In genomic region chr4:185540487-185541125, GRCh38 we compare ENCODE assay signal across 1 cellular context.
TF ChIP-seq lines count a peak whose summit lies in the region.

No MANE protein-coding gene starts in this region.

TF ChIP-seq in H1, 55 proteins besides CTCF, POLR2A, EP300 and RAD21:
- TF ChIP-seq POLR2AphosphoS5 (IDR thresholded peaks at IDR 0.05; ENCODE audit: low read depth, low read length) (no peak), FOSL1 (IDR thresholded peaks at IDR 0.05; ENCODE audit: insufficient read depth, low read depth, low read length) (no peak), SIRT6 (IDR thresholded peaks at IDR 0.05; ENCODE audit: low read length) (no peak), CHD7 (IDR thresholded peaks at IDR 0.05; ENCODE audit: insufficient replicate concordance, low read length) (no peak), BRCA1 (IDR thresholded peaks at IDR 0.05; ENCODE audit: low read depth, low read length) (no peak), TBP (IDR thresholded peaks at IDR 0.05; ENCODE audit: low read depth, low read length) (no peak), USF2 (IDR thresholded peaks at IDR 0.05; ENCODE audit: low read length) (no peak), NANOG (IDR thresholded peaks at IDR 0.05; ENCODE audit: insufficient read depth, low read depth, low read length, poor library complexity, severe bottlenecking) (no peak), TCF12 (IDR thresholded peaks at IDR 0.05; ENCODE audit: low read depth, low read length) (no peak), SIN3A (conservative IDR thresholded peaks at IDR 0.05 in 1 of 2, IDR thresholded peaks at IDR 0.05 in 1 of 2; ENCODE audit: low read depth in 1 of 2, low read length in 2 of 2) (no peak), ATF2 (IDR thresholded peaks at IDR 0.05; ENCODE audit: low read length) (no peak), NRF1 (IDR thresholded peaks at IDR 0.05; ENCODE audit: low read depth, low read length) (no peak), SP1 (IDR thresholded peaks at IDR 0.05; ENCODE audit: low read depth, low read length) (no peak), ASH2L (IDR thresholded peaks at IDR 0.05; ENCODE audit: low read length) (no peak)
